18 cellular contexts compared by ENCODE assay signal in the genomic region with DNA sequence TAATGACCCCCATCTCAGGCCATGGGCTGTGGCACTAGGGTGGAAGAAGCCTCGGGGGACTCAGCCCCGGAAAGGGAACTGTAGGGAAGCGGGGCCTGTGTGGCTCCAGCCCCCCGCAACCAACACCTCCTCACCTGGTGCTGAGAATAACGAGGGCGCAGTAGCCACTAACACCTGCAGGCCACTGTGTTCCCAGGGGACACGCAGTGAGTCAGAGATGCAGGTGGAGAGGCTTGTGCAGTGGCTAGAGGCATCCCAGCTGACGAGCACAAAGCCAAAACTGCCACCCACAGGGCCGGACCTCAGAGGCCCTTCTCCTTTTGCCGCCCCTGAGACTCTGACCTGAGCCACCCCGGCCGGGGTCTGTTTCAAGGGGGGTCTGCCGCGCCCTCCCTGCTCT.
A peak's percentile ranks its signal among the peaks of the same experiment; 100 is the strongest.
DNase-seq lines count a peak whose midpoint lies in the region; TF ChIP-seq lines count a peak whose summit lies in the region.
"Had no signal": no experiment of that assay in that cellular context is flagged by ENCODE, and none has a peak within 500 bp of the region (broad histone marks: within the 10 kb centered on the region; RNA-seq: fewer than 3 reads in every experiment).

No MANE protein-coding gene starts in this region.

- no peak overlapping the region for H3K4me3 ChIP-seq in GM12865 (ENCODE audit: low read depth, low read length)
- H3K4me3 ChIP-seq in NB4 (ENCODE audit: low read depth, low read length), result no peak overlapping the region
- H3K4me3 ChIP-seq: esophagus muscularis mucosa, right atrium auricular region, upper lobe of left lung had no signal

- TF ChIP-seq POLR2A in NB4 (IDR thresholded peaks at IDR 0.05; ENCODE audit: extremely low read depth, insufficient read length), result no peak

- TF ChIP-seq CTCF in GM12865 (IDR thresholded peaks at IDR 0.05; ENCODE audit: insufficient read depth, low read depth, low read length, missing control alignments) (no peak), NB4 (IDR thresholded peaks at IDR 0.05; ENCODE audit: low read depth, low read length) (no peak)

- DNase-seq in DMS153 (lab: John Stamatoyannopoulos, UW) (peak; percentile 64), GM12865 (ENCODE audit: low read depth) (peak; percentile 52), NB4 (ENCODE audit: low read depth) (peak; percentile 28), germinal center (ENCODE audit: low spot score) (peak; percentile 25), NCI-H226 (no peak)
- DNase-seq in stimulated activated CD4-positive, alpha-beta T cell treated with anti-CD3 and anti-CD28 coated beads, Interleukin-15, amount 100 ng/mL, for 24 hours, result no peak
- DNase-seq in stimulated activated CD4-positive, alpha-beta T cell treated with anti-CD3 and anti-CD28 coated beads, Interleukin-2, amount 100 ng/mL, for 48 hours, result no peak
- DNase-seq: activated gamma-delta T cell; Calu3; central memory CD4-positive, alpha-beta T cell; EL; foreskin melanocyte; mammary epithelial cell; NCI-H1105 treated with DMSO at 0.1 percent for 48 hours; T-helper 17 cell had no signal

Comparison
In these comparisons a context has a peak if more than half of its experiments do, and no peak if none do; other contexts are left out.
1. DNase-seq: peak in DMS153 (single experiment), GM12865 (single experiment), NB4 (single experiment) and germinal center (single experiment); none in NCI-H226 (single experiment), stimulated activated CD4-positive, alpha-beta T cell treated with anti-CD3 and anti-CD28 coated beads, Interleukin-15, amount 100 ng/mL, for 24 hours (single experiment) and stimulated activated CD4-positive, alpha-beta T cell treated with anti-CD3 and anti-CD28 coated beads, Interleukin-2, amount 100 ng/mL, for 48 hours (0 of 2).